ENCODE assay signal across 8 cellular contexts in the genomic region with DNA sequence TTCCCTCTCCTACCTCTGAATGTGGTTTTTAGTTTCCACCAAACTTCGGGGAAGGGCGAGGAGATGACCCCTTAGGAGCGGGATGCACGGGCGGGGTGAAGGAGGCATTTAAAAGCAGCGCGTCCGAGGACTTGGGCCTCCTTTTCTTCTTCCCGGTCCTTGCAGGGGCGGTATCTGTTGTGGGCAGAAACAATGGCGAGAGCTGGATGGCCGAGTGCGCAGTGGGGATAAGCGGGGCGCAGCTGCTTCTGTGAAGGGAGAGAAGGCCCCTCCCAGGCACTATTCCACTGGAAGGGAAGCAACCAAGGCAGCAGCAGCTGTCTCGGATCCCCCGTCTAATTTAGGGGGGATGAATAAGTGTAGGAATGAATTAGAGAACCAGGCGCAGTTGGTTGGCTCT. TPM values are rescaled to one million over a fixed set of nuclear protein-coding genes. Genes with fewer than 3 reads are reported as not detected.
DNase-seq lines count a peak whose midpoint lies in the region; ATAC-seq and TF ChIP-seq lines count a peak whose summit lies in the region.

No MANE protein-coding gene starts in this region.

- H3K4me3 Mint-ChIP-seq in activated CD4-positive, alpha-beta T cell treated with anti-CD3 and anti-CD28 coated beads for 36 hours, result peak overlapping the region; percentile 100

- peaks cover 0 to 22% (median 0%) of the 10 kb centered on the region in 3 donors for H3K36me3 ChIP-seq in esophagus squamous epithelium
- peaks cover 19% of the 10 kb centered on the region for H3K36me3 ChIP-seq in muscle layer of colon (ENCODE audit: insufficient read depth, low read length)
- H3K36me3 ChIP-seq in thyroid gland, result peaks cover 5 to 7% of the 10 kb centered on the region in 2 donors

- peaks cover 34% of the 10 kb centered on the region for H3K36me3 Mint-ChIP-seq in activated CD4-positive, alpha-beta T cell treated with anti-CD3 and anti-CD28 coated beads for 36 hours (ENCODE audit: low read depth)

- intact Hi-C loops in activated CD4-positive, alpha-beta T cell treated with anti-CD3 and anti-CD28 coated beads for 36 hours (cut with DNase I, micrococcal nuclease), result loop anchor here in 1 of 2 experiments (5.0 to 10.0 kb wide), 4 partner anchors 947 to 1970 kb away; partner anchors contain the start of genes IL15 and SMAD1
- intact Hi-C loops in esophagus squamous epithelium (cut with DNase I) (no loop called here), thyroid gland (cut with DNase I) (no loop called here)

- no peaks in the 10 kb centered on the region for H3K9me3 Mint-ChIP-seq in activated CD4-positive, alpha-beta T cell treated with anti-CD3 and anti-CD28 coated beads for 36 hours (ENCODE audit: low read depth)

- WGBS in esophagus squamous epithelium, 2 donors, result 0% methylated on average over 14 to 15 of the region's 18 CpGs
- WGBS in thyroid gland, 2 donors, result 0 to 1% methylated on average over 18 of the region's 18 CpGs

- no peak for TF ChIP-seq POLR2A in esophagus squamous epithelium (IDR thresholded peaks at IDR 0.05)
- TF ChIP-seq POLR2A in thyroid gland (IDR thresholded peaks at IDR 0.05), result no peak

- DNase-seq in activated CD4-positive, alpha-beta T cell treated with anti-CD3 and anti-CD28 coated beads for 36 hours, result peak; percentile 36
- no peak for DNase-seq in activated CD4-positive, alpha-beta T cell treated with anti-CD3 and anti-CD28 coated beads for 1 hour
- DNase-seq in NCI-H146 treated with DMSO at 0.1 percent for 48 hours (lab: John Stamatoyannopoulos, UW; ENCODE audit: unreplicated experiment) (peak; percentile 24), esophagus squamous epithelium (lab: John Stamatoyannopoulos, UW) (no peak), thyroid gland (peak; percentile 40)
- DNase-seq in activated CD8-positive, alpha-beta memory T cell treated with anti-CD3 and anti-CD28 coated beads, Interleukin-2, amount 50 U/mL, for 48 hours, result peak; percentile 62

- POLR2A ChIA-PET in activated CD4-positive, alpha-beta T cell treated with anti-CD3 and anti-CD28 coated beads for 36 hours (lab: Charles Lee), result interaction anchor here (0.6 kb wide), 1 partner anchor 1988 kb away, joined by 5 read pairs; no protein-coding TSS in a partner anchor

- no peak for ATAC-seq in activated CD4-positive, alpha-beta T cell treated with anti-CD3 and anti-CD28 coated beads for 36 hours
- no peak for ATAC-seq in GM18861 (IDR thresholded peaks at IDR 0.05; ENCODE audit: unreplicated experiment)

- no peaks in the 10 kb centered on the region for H3K27me3 Mint-ChIP-seq in activated CD4-positive, alpha-beta T cell treated with anti-CD3 and anti-CD28 coated beads for 36 hours

- peaks cover 37% of the 10 kb centered on the region for H3K4me1 Mint-ChIP-seq in activated CD4-positive, alpha-beta T cell treated with anti-CD3 and anti-CD28 coated beads for 36 hours

- peak overlapping the region; percentile 93 to 99 (median 98) for H3K27ac ChIP-seq in esophagus squamous epithelium
- H3K27ac ChIP-seq in muscle layer of colon (ENCODE audit: low read depth, low read length), result peak overlapping the region; percentile 94
- H3K27ac ChIP-seq in thyroid gland, result peak overlapping the region; percentile 95 to 98 (median 98)

- H3K4me1 ChIP-seq in esophagus squamous epithelium (peaks cover 7 to 58% (median 13%) of the 10 kb centered on the region in 3 donors), muscle layer of colon (ENCODE audit: insufficient read depth, low read length) (peaks cover 41% of the 10 kb centered on the region), thyroid gland (peaks cover 21 to 35% of the 10 kb centered on the region in 2 donors)

- H3K9me3 ChIP-seq in esophagus squamous epithelium (no peaks in the 10 kb centered on the region), muscle layer of colon (ENCODE audit: low read length) (no peaks in the 10 kb centered on the region), thyroid gland (no peaks in the 10 kb centered on the region)

- TF ChIP-seq CTCF in esophagus squamous epithelium (IDR thresholded peaks at IDR 0.05), result no peak
- TF ChIP-seq CTCF in thyroid gland (IDR thresholded peaks at IDR 0.05), result no peak

- H3K4me3 ChIP-seq in esophagus squamous epithelium, result peak overlapping the region; percentile 82 to 93 (median 88)
- peak overlapping the region; percentile 76 to 93 for H3K4me3 ChIP-seq in muscle layer of colon (ENCODE audit: low read depth in 1 of 2, low read length in 2 of 2)
- peak overlapping the region; percentile 77 to 96 (median 91) for H3K4me3 ChIP-seq in thyroid gland (replicated peaks in 1 of 3)

- peak overlapping the region; percentile 99 for H3K27ac Mint-ChIP-seq in activated CD4-positive, alpha-beta T cell treated with anti-CD3 and anti-CD28 coated beads for 36 hours

- H3K27me3 ChIP-seq in esophagus squamous epithelium (no peaks in the 10 kb centered on the region), muscle layer of colon (ENCODE audit: control insufficient read depth in 1 of 2, insufficient read depth in 2 of 2, low read length in 2 of 2) (no peaks in the 10 kb centered on the region), thyroid gland (no peaks in the 10 kb centered on the region)

- H3K9ac ChIP-seq in muscle layer of colon (ENCODE audit: low read length), result peak overlapping the region; percentile 100

- CTCF ChIA-PET in activated CD4-positive, alpha-beta T cell treated with anti-CD3 and anti-CD28 coated beads for 36 hours (lab: Charles Lee), result interaction anchor here (0.8 to 1.2 kb wide), 2 partner anchors 10 to 1231 kb away, joined by 3 to 4 read pairs; no protein-coding TSS in a partner anchor

RNA-seq across cellular contexts. Expression of gene SMARCA5, which starts 0.9 kb away (rescaled TPM):
- total RNA-seq in activated CD4-positive, alpha-beta T cell treated with anti-CD3 and anti-CD28 coated beads for 36 hours, result 10 to 100 TPM; 66.6 to 69.8 TPM
- total RNA-seq in esophagus squamous epithelium (10 to 100 TPM; 13.6 to 28.4 (median 22.9) TPM), thyroid gland (10 to 100 TPM; 46.7 to 89.9 (median 60.4) TPM)

Comparison
In these comparisons a context has a peak if more than half of its experiments do, and no peak if none do; other contexts are left out.
1. DNase-seq: peak in activated CD4-positive, alpha-beta T cell treated with anti-CD3 and anti-CD28 coated beads for 36 hours (single experiment), NCI-H146 treated with DMSO at 0.1 percent for 48 hours (single experiment), activated CD8-positive, alpha-beta memory T cell treated with anti-CD3 and anti-CD28 coated beads, Interleukin-2, amount 50 U/mL, for 48 hours (single experiment) and thyroid gland (2 of 2); none in activated CD4-positive, alpha-beta T cell treated with anti-CD3 and anti-CD28 coated beads for 1 hour (single experiment) and esophagus squamous epithelium (single experiment).
2. Peak in every context shown above with its lines, with median percentiles within 50 percentile points of each other: H3K27ac ChIP-seq and H3K4me3 ChIP-seq.